ENCODE assay signal across 8 cellular contexts in genomic region chr1:53367503-53368313, GRCh38. TPM values are rescaled to one million over a fixed set of nuclear protein-coding genes. Genes with fewer than 3 reads are reported as not detected.
A peak's percentile ranks its signal among the peaks of the same experiment; 100 is the strongest.
DNase-seq lines count a peak whose midpoint lies in the region; ATAC-seq and TF ChIP-seq lines count a peak whose summit lies in the region.

No MANE protein-coding gene starts in this region.

- peak; percentile 51 for ATAC-seq in GM19468 (IDR thresholded peaks at IDR 0.05; ENCODE audit: extremely low read depth, unreplicated experiment)
- peak; percentile 82 for ATAC-seq in HG03521 (IDR thresholded peaks at IDR 0.05; ENCODE audit: unreplicated experiment)
- peak; percentile 66 for ATAC-seq in mucosa of descending colon

- no peaks in the 10 kb centered on the region for H3K9me3 ChIP-seq in mucosa of descending colon

- no peaks in the 10 kb centered on the region for H3K9me3 Mint-ChIP-seq in activated CD4-positive, alpha-beta memory T cell treated with anti-CD3 and anti-CD28 coated beads for 36 hours

- peak overlapping the region; percentile 77 for H3K27ac Mint-ChIP-seq in activated CD4-positive, alpha-beta memory T cell treated with anti-CD3 and anti-CD28 coated beads for 36 hours

- peak overlapping the region; percentile 61 for H3K4me3 Mint-ChIP-seq in activated CD4-positive, alpha-beta memory T cell treated with anti-CD3 and anti-CD28 coated beads for 36 hours

- POLR2A ChIA-PET in activated CD4-positive, alpha-beta memory T cell treated with anti-CD3 and anti-CD28 coated beads for 36 hours (lab: Charles Lee): interaction anchor here (0.8 to 1.5 kb wide), 2 partner anchors 41 kb away, joined by 3 to 5 read pairs; no protein-coding TSS in a partner anchor

- H3K36me3 ChIP-seq in mucosa of descending colon (ENCODE audit: low read depth): no peaks in the 10 kb centered on the region

- H3K4me1 Mint-ChIP-seq in activated CD4-positive, alpha-beta memory T cell treated with anti-CD3 and anti-CD28 coated beads for 36 hours (ENCODE audit: low read depth): peaks cover 18% of the 10 kb centered on the region

- CTCF ChIA-PET in activated CD4-positive, alpha-beta memory T cell treated with anti-CD3 and anti-CD28 coated beads for 36 hours (lab: Charles Lee): interaction anchor here (1.1 to 1.9 kb wide), 4 partner anchors 26 to 89 kb away, joined by 3 to 8 read pairs (median 6); no protein-coding TSS in a partner anchor

- no peaks in the 10 kb centered on the region for H3K27me3 Mint-ChIP-seq in activated CD4-positive, alpha-beta memory T cell treated with anti-CD3 and anti-CD28 coated beads for 36 hours

- H3K4me3 ChIP-seq in mucosa of descending colon: no peak overlapping the region

- DNase-seq in EH (ENCODE audit: low read depth) (peak; percentile 20), mucosa of descending colon (peak in 1 of 3 donors; percentile 15), NCI-H2196 (lab: John Stamatoyannopoulos, UW; ENCODE audit: unreplicated experiment) (no peak), NCI-H2227 (lab: John Stamatoyannopoulos, UW; ENCODE audit: unreplicated experiment) (no peak), NCI-H2171 treated with DMSO at 0.1 percent for 48 hours (lab: John Stamatoyannopoulos, UW) (no peak)
- DNase-seq in activated CD4-positive, alpha-beta memory T cell treated with anti-CD3 and anti-CD28 coated beads for 36 hours: peak; percentile 63

- H3K36me3 Mint-ChIP-seq in activated CD4-positive, alpha-beta memory T cell treated with anti-CD3 and anti-CD28 coated beads for 36 hours: no peaks in the 10 kb centered on the region

- TF ChIP-seq CTCF in mucosa of descending colon (IDR thresholded peaks at IDR 0.05): no peak

- H3K4me1 ChIP-seq in mucosa of descending colon (ENCODE audit: low read depth): no peaks in the 10 kb centered on the region

- intact Hi-C loops in activated CD4-positive, alpha-beta memory T cell treated with anti-CD3 and anti-CD28 coated beads for 36 hours (cut with micrococcal nuclease): loop anchor here (1.0 to 2.0 kb wide), 2 partner anchors 39 to 73 kb away; partner anchors contain the start of gene LRP8
- intact Hi-C loops in mucosa of descending colon (cut with DNase I, micrococcal nuclease): no loop called here

RNA-seq across cellular contexts. Expression of gene LRP8, which starts 39.8 kb away (rescaled TPM):
- 10 to 100 TPM; 38.6 to 38.8 TPM for total RNA-seq in activated CD4-positive, alpha-beta memory T cell treated with anti-CD3 and anti-CD28 coated beads for 36 hours
- 1 to 10 TPM; 1.3 to 6.5 (median 1.4) TPM for total RNA-seq in mucosa of descending colon

Comparison
In these comparisons a context has a peak if more than half of its experiments do, and no peak if none do; other contexts are left out.
1. DNase-seq: peak in EH (single experiment) and activated CD4-positive, alpha-beta memory T cell treated with anti-CD3 and anti-CD28 coated beads for 36 hours (single experiment); none in NCI-H2196 (single experiment), NCI-H2227 (single experiment) and NCI-H2171 treated with DMSO at 0.1 percent for 48 hours (single experiment).
2. RNA of gene LRP8, which starts 39.8 kb away (total RNA-seq): 38.6 to 38.8 TPM in activated CD4-positive, alpha-beta memory T cell treated with anti-CD3 and anti-CD28 coated beads for 36 hours; 1.3 to 6.5 TPM in mucosa of descending colon; every median in the first group is over 4 times any median in the second.
3. Peak in every context shown above with its lines, with median percentiles within 50 percentile points of each other: ATAC-seq.